1 cellular context compared by ENCODE assay signal in genomic region chr6:10268661-10269060, GRCh38.
TF ChIP-seq lines count a peak whose summit lies in the region.

No MANE protein-coding gene starts in this region.

TF ChIP-seq in IMR-90, 13 proteins besides CTCF, POLR2A, EP300 and RAD21 (continued from another document):
- no peak for TF ChIP-seq BHLHE40 (IDR thresholded peaks at IDR 0.05; ENCODE audit: low read depth, low read length)
- TF ChIP-seq ELK1 (IDR thresholded peaks at IDR 0.05; ENCODE audit: borderline replicate concordance, low read depth, low read length), result no peak
- no peak for TF ChIP-seq USF2 (IDR thresholded peaks at IDR 0.05; ENCODE audit: low read depth, low read length)
